In the genomic region with DNA sequence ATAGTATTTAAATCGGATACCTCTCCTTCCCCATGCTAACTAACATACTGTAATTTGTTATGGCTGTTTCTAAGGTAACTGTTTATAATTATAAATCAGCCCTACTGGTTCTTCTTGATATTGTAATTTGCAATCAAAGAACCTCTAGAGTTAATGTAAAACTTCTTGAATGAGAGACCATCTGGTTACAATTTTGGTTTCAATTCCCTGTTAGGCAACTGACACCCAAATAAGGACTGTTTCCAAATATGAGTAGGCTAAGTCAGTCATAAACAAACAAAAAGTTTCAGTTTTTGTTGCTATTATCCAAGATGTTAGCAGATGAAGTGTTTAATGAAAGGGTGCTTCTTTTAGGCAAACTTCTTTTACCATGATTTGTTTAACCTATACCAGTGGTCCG, we compare ENCODE assay signal across 8 cellular contexts.
DNase-seq lines count a peak whose midpoint lies in the region; ATAC-seq and FAIRE-seq lines count a peak whose summit lies in the region.
"Had no signal": no experiment of that assay in that cellular context is flagged by ENCODE, and none has a peak within 500 bp of the region (broad histone marks: within the 10 kb centered on the region; RNA-seq: fewer than 3 reads in every experiment).

No MANE protein-coding gene starts in this region.

- H3K27me3 Mint-ChIP-seq in central memory CD8-positive, alpha-beta T cell, result peaks cover 18% of the 10 kb centered on the region

- no peak overlapping the region for H3K27ac Mint-ChIP-seq in central memory CD8-positive, alpha-beta T cell (ENCODE audit: low read depth)
- H3K27ac Mint-ChIP-seq in stimulated activated effector memory CD8-positive, alpha-beta T cell treated with anti-CD3 and anti-CD28 coated beads, Interleukin-12 subunit alpha, Interleukin-12 subunit beta, amount 100 ng/mL, for 72 hours, result no peak overlapping the region

- H3K4me1 Mint-ChIP-seq in central memory CD8-positive, alpha-beta T cell, result no peaks in the 10 kb centered on the region
- no peaks in the 10 kb centered on the region for H3K4me1 Mint-ChIP-seq in stimulated activated effector memory CD8-positive, alpha-beta T cell treated with anti-CD3 and anti-CD28 coated beads, Interleukin-12 subunit alpha, Interleukin-12 subunit beta, amount 100 ng/mL, for 72 hours

- H3K9me3 Mint-ChIP-seq in central memory CD8-positive, alpha-beta T cell, result no peaks in the 10 kb centered on the region
- H3K9me3 Mint-ChIP-seq in stimulated activated effector memory CD8-positive, alpha-beta T cell treated with anti-CD3 and anti-CD28 coated beads, Interleukin-12 subunit alpha, Interleukin-12 subunit beta, amount 100 ng/mL, for 72 hours, result no peaks in the 10 kb centered on the region

- DNase-seq in central memory CD8-positive, alpha-beta T cell (ENCODE audit: low spot score in 2 of 2), result no peak
- no peak for DNase-seq in stimulated activated effector memory CD8-positive, alpha-beta T cell treated with anti-CD3 and anti-CD28 coated beads, Interleukin-12 subunit alpha, Interleukin-12 subunit beta, amount 100 ng/mL, for 72 hours (ENCODE audit: low spot score in 2 of 2)
- DNase-seq in frontal cortex (ENCODE audit: low spot score in 2 of 2), result no peak
- DNase-seq in NCI-H82 (lab: John Stamatoyannopoulos, UW), result no peak
- DNase-seq in NCI-H510A treated with DMSO at 0.1 percent for 48 hours (lab: John Stamatoyannopoulos, UW), result no peak

- no peak overlapping the region for H3K4me3 Mint-ChIP-seq in central memory CD8-positive, alpha-beta T cell
- no peak overlapping the region for H3K4me3 Mint-ChIP-seq in stimulated activated effector memory CD8-positive, alpha-beta T cell treated with anti-CD3 and anti-CD28 coated beads, Interleukin-12 subunit alpha, Interleukin-12 subunit beta, amount 100 ng/mL, for 72 hours

- no peaks in the 10 kb centered on the region for H3K36me3 Mint-ChIP-seq in central memory CD8-positive, alpha-beta T cell (ENCODE audit: insufficient read depth)
- H3K36me3 Mint-ChIP-seq in stimulated activated effector memory CD8-positive, alpha-beta T cell treated with anti-CD3 and anti-CD28 coated beads, Interleukin-12 subunit alpha, Interleukin-12 subunit beta, amount 100 ng/mL, for 72 hours, result no peaks in the 10 kb centered on the region

- FAIRE-seq in frontal cortex (lab: Jason Lieb, UNC), result no peak
- FAIRE-seq: TTC549 had no signal

- peak; percentile 98 for ATAC-seq in GM19351 (IDR thresholded peaks at IDR 0.05; ENCODE audit: unreplicated experiment)
- peak; percentile 98 for ATAC-seq in HG03066 (IDR thresholded peaks at IDR 0.05; ENCODE audit: low read depth, unreplicated experiment)
- peak; percentile 19 for ATAC-seq in central memory CD8-positive, alpha-beta T cell (replicated peaks; ENCODE audit: extremely low read depth, poor library complexity, severe bottlenecking)
- peak; percentile 63 for ATAC-seq in stimulated activated effector memory CD8-positive, alpha-beta T cell treated with anti-CD3 and anti-CD28 coated beads, Interleukin-12 subunit alpha, Interleukin-12 subunit beta, amount 100 ng/mL, for 72 hours

Comparison
In these comparisons a context has a peak if more than half of its experiments do, and no peak if none do; other contexts are left out.
1. ATAC-seq: peak in every context shown above with its lines; median percentile 98 in GM19351; 98 in HG03066; 63 in stimulated activated effector memory CD8-positive, alpha-beta T cell treated with anti-CD3 and anti-CD28 coated beads, Interleukin-12 subunit alpha, Interleukin-12 subunit beta, amount 100 ng/mL, for 72 hours; 19 in central memory CD8-positive, alpha-beta T cell.